Comparison of ENCODE assay signal across 2 cellular contexts in the genomic region with DNA sequence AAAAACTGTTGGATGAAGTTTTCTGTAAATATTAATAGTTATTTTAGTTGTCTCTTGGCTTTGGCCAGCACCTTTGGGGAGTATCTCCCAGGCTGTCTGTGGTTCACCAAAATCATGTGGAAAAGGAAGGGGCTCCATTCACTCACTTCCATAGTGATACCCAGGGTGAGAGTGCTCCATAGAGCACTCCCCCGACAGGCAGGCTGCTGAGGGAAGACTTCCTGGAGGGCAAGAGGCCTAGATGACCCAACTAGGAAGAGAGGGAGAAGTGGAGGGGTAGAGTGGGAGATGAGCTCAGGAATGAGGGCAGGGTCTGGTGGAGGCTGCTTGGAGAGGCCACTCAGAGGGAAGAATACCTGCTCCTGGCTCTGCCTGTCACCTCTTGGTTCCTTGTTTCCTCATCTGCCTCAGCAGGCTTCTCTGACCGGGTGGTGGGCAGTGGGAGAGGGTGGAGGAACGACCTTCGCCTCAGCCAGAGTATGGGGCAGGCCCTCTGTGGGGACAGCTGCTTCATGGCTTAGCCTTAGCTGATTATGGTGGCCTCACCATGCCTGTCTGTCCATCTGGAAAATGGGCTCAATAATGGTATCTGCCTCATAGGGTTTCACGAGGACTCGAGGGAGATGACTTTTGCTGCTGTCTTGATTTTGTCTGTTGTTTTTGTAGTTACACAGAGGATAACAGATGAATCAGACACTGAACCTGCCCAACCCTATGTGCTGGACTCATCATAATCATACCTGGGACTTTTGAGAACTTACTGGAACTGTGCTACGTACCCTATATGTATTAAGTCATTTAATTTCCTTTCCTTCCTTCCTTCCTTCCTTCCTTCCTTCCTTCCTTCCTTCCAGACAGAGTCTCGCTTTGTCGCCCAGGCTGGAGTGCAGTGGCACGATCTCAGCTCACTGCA.
TF ChIP-seq lines count a peak whose summit lies in the region.

No MANE protein-coding gene starts in this region.

TF ChIP-seq in GM12891, 5 proteins besides CTCF, POLR2A, EP300 and RAD21:
- TF ChIP-seq POLR2AphosphoS5 (IDR thresholded peaks at IDR 0.05; ENCODE audit: low read depth, low read length) (no peak), SPI1 (IDR thresholded peaks at IDR 0.05; ENCODE audit: low read depth, low read length) (no peak), PAX5 (IDR thresholded peaks at IDR 0.05; ENCODE audit: insufficient read depth, low read length, severe bottlenecking) (no peak), POU2F2 (IDR thresholded peaks at IDR 0.05; ENCODE audit: low read depth, low read length) (no peak)
TF ChIP-seq in GM12891: peak in this region for 0.

TF ChIP-seq in H1, 55 proteins besides CTCF, POLR2A, EP300 and RAD21:
- TF ChIP-seq BCL11A (IDR thresholded peaks at IDR 0.05; ENCODE audit: low read depth in 2 of 2, low read length in 2 of 2), result no peak
- no peak for TF ChIP-seq CHD1 (IDR thresholded peaks at IDR 0.05; ENCODE audit: low read depth, low read length)
- no peak for TF ChIP-seq JUND (IDR thresholded peaks at IDR 0.05; ENCODE audit: low read length)
- no peak for TF ChIP-seq SUZ12 (IDR thresholded peaks at IDR 0.05; ENCODE audit: low read length)
- no peak for TF ChIP-seq JUN (IDR thresholded peaks at IDR 0.05; ENCODE audit: low read depth, low read length)
- TF ChIP-seq TBP (IDR thresholded peaks at IDR 0.05; ENCODE audit: low read depth, low read length), result no peak
- no peak for TF ChIP-seq NANOG (IDR thresholded peaks at IDR 0.05; ENCODE audit: insufficient read depth, low read depth, low read length, poor library complexity, severe bottlenecking)
- no peak for TF ChIP-seq PHF8 (conservative IDR thresholded peaks at IDR 0.05; ENCODE audit: low read depth, low read length)
- TF ChIP-seq CTBP2 (IDR thresholded peaks at IDR 0.05; ENCODE audit: borderline replicate concordance, insufficient read depth, insufficient read length, low read length), result no peak
- TF ChIP-seq, protein P1, sequence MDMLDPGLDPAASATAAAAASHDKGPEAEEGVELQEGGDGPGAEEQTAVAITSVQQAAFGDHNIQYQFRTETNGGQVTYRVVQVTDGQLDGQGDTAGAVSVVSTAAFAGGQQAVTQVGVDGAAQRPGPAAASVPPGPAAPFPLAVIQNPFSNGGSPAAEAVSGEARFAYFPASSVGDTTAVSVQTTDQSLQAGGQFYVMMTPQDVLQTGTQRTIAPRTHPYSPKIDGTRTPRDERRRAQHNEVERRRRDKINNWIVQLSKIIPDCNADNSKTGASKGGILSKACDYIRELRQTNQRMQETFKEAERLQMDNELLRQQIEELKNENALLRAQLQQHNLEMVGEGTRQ (IDR thresholded peaks at IDR 0.05; ENCODE audit: low read length), result no peak
- TF ChIP-seq KDM5A (IDR thresholded peaks at IDR 0.05; ENCODE audit: low read length), result no peak
- TF ChIP-seq CBX5 (IDR thresholded peaks at IDR 0.05; ENCODE audit: low read depth, low read length), result no peak
- TF ChIP-seq SAP30 (IDR thresholded peaks at IDR 0.05; ENCODE audit: insufficient read depth, insufficient replicate concordance, low read length), result no peak
- TF ChIP-seq TEAD4 (IDR thresholded peaks at IDR 0.05; ENCODE audit: low read depth, low read length), result no peak
TF ChIP-seq in H1: peak in this region for 0.
